Comparison of ENCODE assay signal across 20 cellular contexts in the genomic region with DNA sequence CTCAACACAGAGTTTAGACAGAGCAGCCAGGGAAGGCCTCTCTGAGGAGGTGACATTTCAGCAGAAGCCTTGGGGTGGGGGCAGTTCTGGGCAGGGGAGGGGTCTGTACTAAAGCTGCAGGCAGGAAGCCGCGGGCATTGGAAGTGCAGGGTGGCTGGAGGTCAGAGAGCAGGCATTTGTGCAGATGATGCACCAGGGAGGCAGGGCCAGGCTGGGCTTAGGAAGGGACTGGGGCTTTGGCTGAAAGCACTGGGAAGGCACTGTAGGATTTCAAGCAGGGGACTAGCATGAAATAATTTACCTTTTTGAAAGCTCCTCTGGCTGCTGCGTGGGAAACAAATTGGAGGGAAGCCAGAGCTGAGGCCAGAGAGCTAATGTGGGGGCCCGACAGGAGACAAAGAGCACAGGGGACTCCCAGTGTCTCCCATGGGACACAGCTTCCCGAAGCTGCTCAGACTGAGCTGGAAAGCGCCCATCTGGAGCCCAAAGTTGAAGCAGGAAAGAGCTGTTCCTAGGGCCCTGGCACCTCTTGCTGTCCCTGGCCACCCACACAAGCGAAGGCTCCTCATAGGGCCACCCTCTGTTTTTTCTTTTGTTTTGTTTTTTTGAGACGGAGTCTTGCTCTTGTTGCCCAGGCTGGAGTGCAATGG. TPM values are rescaled to one million over a fixed set of nuclear protein-coding genes. Genes with fewer than 3 reads are reported as not detected.
A peak's percentile ranks its signal among the peaks of the same experiment; 100 is the strongest.
DNase-seq lines count a peak whose midpoint lies in the region; ATAC-seq, FAIRE-seq and TF ChIP-seq lines count a peak whose summit lies in the region.
"Had no signal": no experiment of that assay in that cellular context is flagged by ENCODE, and none has a peak within 500 bp of the region (broad histone marks: within the 10 kb centered on the region; RNA-seq: fewer than 3 reads in every experiment).

No MANE protein-coding gene starts in this region.

- H3K27me3 Mint-ChIP-seq in effector memory CD8-positive, alpha-beta T cell, result no peaks in the 10 kb centered on the region
- H3K27me3 Mint-ChIP-seq: activated CD8-positive, alpha-beta memory T cell treated with anti-CD3 and anti-CD28 coated beads, Interleukin-2, amount 10 ng/mL, durations not matched to agents 7 days and 5 days; central memory CD8-positive, alpha-beta T cell had no signal

- H3K9ac ChIP-seq in HepG2 (ENCODE audit: insufficient read depth, low read depth, low read length), result no peak overlapping the region

- no peak for TF ChIP-seq RAD21 in HepG2 (CRISPR knock-in tag; IDR thresholded peaks at IDR 0.05)

- H3K4me3 ChIP-seq in HepG2 (replicated peaks in 1 of 3; ENCODE audit: insufficient read depth in 1 of 3, low read depth in 2 of 3, low read length in 3 of 3) (no peak overlapping the region), right lobe of liver (no peak overlapping the region), thyroid gland (replicated peaks in 1 of 3) (no peak overlapping the region)
- H3K4me3 ChIP-seq: ascending aorta, dorsolateral prefrontal cortex, prostate gland, thoracic aorta had no signal

- CTCF ChIA-PET in HepG2 (lab: Yijun Ruan, JAX; ENCODE audit: low intra/inter-chr PET ratio, low total read pairs), result no interaction called here

- TF ChIP-seq POLR2A in HepG2 (IDR thresholded peaks at IDR 0.05; ENCODE audit: insufficient read depth in 1 of 2, low read depth in 2 of 2, low read length in 2 of 2) (no peak), right lobe of liver (IDR thresholded peaks at IDR 0.05) (no peak), thyroid gland (IDR thresholded peaks at IDR 0.05) (no peak)

- no peak overlapping the region for H3K4me3 Mint-ChIP-seq in effector memory CD8-positive, alpha-beta T cell
- H3K4me3 Mint-ChIP-seq: activated CD8-positive, alpha-beta memory T cell treated with anti-CD3 and anti-CD28 coated beads, Interleukin-2, amount 10 ng/mL, durations not matched to agents 7 days and 5 days; central memory CD8-positive, alpha-beta T cell had no signal

- TF ChIP-seq EP300 in HepG2 (IDR thresholded peaks at IDR 0.05; ENCODE audit: low read depth in 2 of 2, low read length in 2 of 2), result no peak
- no peak for TF ChIP-seq EP300 in HepG2 (CRISPR knock-in tag; IDR thresholded peaks at IDR 0.05; ENCODE audit: borderline replicate concordance)

- H3K27ac ChIP-seq in HepG2 (ENCODE audit: extremely low read length, insufficient read depth, low read length) (no peak overlapping the region), right lobe of liver (no peak overlapping the region), KOPT-K1 (ENCODE audit: low read depth, low read length, poor library complexity, severe bottlenecking) (peak overlapping the region; percentile 17), thyroid gland (no peak overlapping the region)
- H3K27ac ChIP-seq: ascending aorta, epithelial cell of prostate, prostate gland, thoracic aorta had no signal

- BruUV-seq in HepG2 (replicated peaks; lab: Mats Ljungman, UMichigan), result no TSS peak

- peak; percentile 40 for ATAC-seq in HepG2
- ATAC-seq in right lobe of liver, result no peak
- ATAC-seq in effector memory CD8-positive, alpha-beta T cell (replicated peaks), result no peak
- ATAC-seq: activated CD8-positive, alpha-beta memory T cell treated with anti-CD3 and anti-CD28 coated beads, Interleukin-2, amount 10 ng/mL, durations not matched to agents 7 days and 5 days; activated naive CD4-positive, alpha-beta T cell treated with anti-CD3 and anti-CD28 coated beads, Interleukin-2, amount 50 U/mL, for 72 hours had no signal

- in situ Hi-C loops in HepG2 (cut with HindIII; ENCODE audit: extremely low pct_ligation_motif_present, low pct_unique_long_range_greater_than_20kb), result no loop called here

- no peak overlapping the region for H3K4me2 ChIP-seq in HepG2 (ENCODE audit: low read depth, low read length)

- no peaks in the 10 kb centered on the region for H4K20me1 ChIP-seq in HepG2 (ENCODE audit: insufficient read depth, low read length)

- no peak for DNase-seq in HepG2 (ENCODE audit: low spot score)
- no peak for DNase-seq in right lobe of liver
- no peak for DNase-seq in effector memory CD8-positive, alpha-beta T cell
- no peak for DNase-seq in NCI-H1105 treated with DMSO at 0.1 percent for 48 hours (lab: John Stamatoyannopoulos, UW)
- no peak for DNase-seq in thyroid gland
- DNase-seq in NCI-H748 (lab: John Stamatoyannopoulos, UW; ENCODE audit: unreplicated experiment), result no peak
- DNase-seq: activated CD4-positive, alpha-beta T cell treated with anti-CD3 and anti-CD28 coated beads for 1 hour; activated CD8-positive, alpha-beta memory T cell treated with anti-CD3 and anti-CD28 coated beads, Interleukin-2, amount 10 ng/mL, durations not matched to agents 7 days and 5 days; dorsolateral prefrontal cortex; hippocampal formation; NCI-H524 treated with DMSO at 0.1 percent for 48 hours had no signal

- WGBS in HepG2 (ENCODE audit: low lambda C conversion rate), result 52% methylated on average over 8 of the region's 8 CpGs
- 64% methylated on average over 5 of the region's 8 CpGs for WGBS in right lobe of liver (ENCODE audit: insufficient coverage, low coverage, low lambda C conversion rate, missing lambda C conversion rate)
- WGBS in thyroid gland, 2 donors, result 49 to 64% methylated on average over 6 to 8 of the region's 8 CpGs

- no peak for TF ChIP-seq CTCF in HepG2 (CRISPR knock-in tag; IDR thresholded peaks at IDR 0.05)
- TF ChIP-seq CTCF in right lobe of liver (IDR thresholded peaks at IDR 0.05), result no peak
- TF ChIP-seq CTCF in thyroid gland (IDR thresholded peaks at IDR 0.05), result no peak

- peak overlapping the region; percentile 44 to 90 for H3K27ac Mint-ChIP-seq in effector memory CD8-positive, alpha-beta T cell
- H3K27ac Mint-ChIP-seq: activated CD8-positive, alpha-beta memory T cell treated with anti-CD3 and anti-CD28 coated beads, Interleukin-2, amount 10 ng/mL, durations not matched to agents 7 days and 5 days had no signal

- intact Hi-C loops in HepG2 (cut with micrococcal nuclease; ENCODE audit: unreplicated experiment), result no loop called here
- intact Hi-C loops in right lobe of liver (cut with DNase I), result no loop called here
- intact Hi-C loops in thyroid gland (cut with DNase I), result no loop called here

- FAIRE-seq in HepG2 (lab: Jason Lieb, UNC), result no peak
- FAIRE-seq: GM19239, TTC549 had no signal

- H3K36me3 ChIP-seq in HepG2 (replicated peaks in 1 of 2; ENCODE audit: control insufficient read depth in 1 of 2, insufficient read depth in 2 of 2, low read length in 2 of 2), result no peaks in the 10 kb centered on the region
- no peaks in the 10 kb centered on the region for H3K36me3 ChIP-seq in right lobe of liver
- H3K36me3 ChIP-seq in KOPT-K1 (ENCODE audit: insufficient read depth, low read length), result peaks cover 99% of the 10 kb centered on the region
- no peaks in the 10 kb centered on the region for H3K36me3 ChIP-seq in thyroid gland
- H3K36me3 ChIP-seq: ascending aorta, prostate gland, thoracic aorta had no signal

- H3K9me3 Mint-ChIP-seq in effector memory CD8-positive, alpha-beta T cell, result no peaks in the 10 kb centered on the region
- H3K9me3 Mint-ChIP-seq: activated naive CD4-positive, alpha-beta T cell treated with anti-CD3 and anti-CD28 coated beads, Interleukin-2, amount 50 U/mL, for 72 hours; central memory CD8-positive, alpha-beta T cell had no signal

- H3K9me3 ChIP-seq in HepG2 (ENCODE audit: low read length), result no peaks in the 10 kb centered on the region
- no peaks in the 10 kb centered on the region for H3K9me3 ChIP-seq in right lobe of liver
- no peaks in the 10 kb centered on the region for H3K9me3 ChIP-seq in KOPT-K1 (ENCODE audit: insufficient read depth, low read length, poor library complexity, severe bottlenecking)
- no peaks in the 10 kb centered on the region for H3K9me3 ChIP-seq in thyroid gland
- H3K9me3 ChIP-seq: ascending aorta, prostate gland, thoracic aorta had no signal

- H3K36me3 Mint-ChIP-seq in effector memory CD8-positive, alpha-beta T cell (ENCODE audit: insufficient read depth), result peaks cover 38% of the 10 kb centered on the region

- no peak overlapping the region for H2AFZ ChIP-seq in HepG2 (ENCODE audit: low read length)

- H3K27me3 ChIP-seq in HepG2 (ENCODE audit: control insufficient read depth in 1 of 2, insufficient read depth in 2 of 2, low read length in 2 of 2) (no peaks in the 10 kb centered on the region), right lobe of liver (no peaks in the 10 kb centered on the region), thyroid gland (no peaks in the 10 kb centered on the region)
- H3K27me3 ChIP-seq: ascending aorta, dorsolateral prefrontal cortex had no signal

- H3K4me1 ChIP-seq in HepG2 (ENCODE audit: insufficient read depth, low read length), result no peaks in the 10 kb centered on the region
- no peaks in the 10 kb centered on the region for H3K4me1 ChIP-seq in right lobe of liver
- no peaks in the 10 kb centered on the region for H3K4me1 ChIP-seq in thyroid gland
- H3K4me1 ChIP-seq: ascending aorta, prostate gland had no signal

- H3K79me2 ChIP-seq in HepG2 (ENCODE audit: insufficient read depth, low read length), result no peaks in the 10 kb centered on the region

- POLR2A ChIA-PET in HepG2 (lab: Yijun Ruan, JAX), result no interaction called here

- H3K4me1 Mint-ChIP-seq in effector memory CD8-positive, alpha-beta T cell (ENCODE audit: low read depth in 2 of 2), result peaks cover 0 to 2% of the 10 kb centered on the region in 2 donors
- H3K4me1 Mint-ChIP-seq: activated CD8-positive, alpha-beta memory T cell treated with anti-CD3 and anti-CD28 coated beads, Interleukin-2, amount 10 ng/mL, durations not matched to agents 7 days and 5 days had no signal

RNA-seq across cellular contexts. Expression of gene ADA, which starts 19.3 kb away (rescaled TPM):
- total RNA-seq in HepG2 (2016; rRNA removed; fragmentation: Illumina TruSeq; extraction: Trizol) (2.5 and 2.7 TPM in 2 replicates), right lobe of liver (1 to 10 TPM; 2.2 to 8.6 (median 3.7) TPM), thyroid gland (10 to 100 TPM in 1 of 4 donors, 1 to 10 TPM in 3; 4.0 to 13.9 (median 7.1) TPM)
- total RNA-seq in HepG2 (2016; cell fraction: cytosol; rRNA removed; fragmentation: Illumina TruSeq; extraction: Trizol; ENCODE audit: low read depth), result 1.3 and 2.8 TPM in 2 replicates
- total RNA-seq in HepG2 (2016; cell fraction: insoluble cytoplasmic fraction; rRNA removed; fragmentation: Illumina TruSeq; extraction: Trizol), result 2.0 and 2.9 TPM in 2 replicates
- 1.9 and 2.5 TPM in 2 replicates for total RNA-seq in HepG2 (2016; cell fraction: membrane; rRNA removed; fragmentation: Illumina TruSeq; extraction: Trizol)
- 1.4 and 1.6 TPM in 2 replicates for total RNA-seq in HepG2 (2016; cell fraction: nucleus; rRNA removed; fragmentation: Illumina TruSeq; extraction: Trizol)
- 9.8 and 11.3 TPM in 2 replicates for polyA plus RNA-seq in HepG2 (2011; rRNA removed)
- polyA plus RNA-seq in HepG2 (2011; cell fraction: cytosol; rRNA removed), result 9.6 and 12.4 TPM in 2 replicates
- polyA plus RNA-seq in HepG2 (2011; cell fraction: nucleus; rRNA removed), result 13.3 and 16.8 TPM in 2 replicates
- polyA plus RNA-seq in HepG2 (2012), result 5.1 and 6.0 TPM in 2 replicates
- polyA plus RNA-seq in HepG2 (2016; cell fraction: cytosol; fragmentation: Illumina TruSeq; extraction: Trizol; ENCODE audit: low read depth), result 2.7 and 3.0 TPM in 2 replicates
- 4.0 and 4.3 TPM in 2 replicates for polyA plus RNA-seq in HepG2 (2016; cell fraction: insoluble cytoplasmic fraction; fragmentation: Illumina TruSeq; extraction: Trizol; ENCODE audit: low read depth)
- 3.2 TPM in 2 replicates for polyA plus RNA-seq in HepG2 (2016; cell fraction: membrane; fragmentation: Illumina TruSeq; extraction: Trizol; ENCODE audit: low read depth)
- polyA plus RNA-seq in HepG2 (2016; cell fraction: nucleus; fragmentation: Illumina TruSeq; extraction: Trizol; ENCODE audit: insufficient read depth, low read depth), result 4.3 and 4.8 TPM in 2 replicates
- polyA minus RNA-seq in HepG2 (2011; rRNA and poly(A)+ RNA removed; ENCODE audit: low replicate concordance), result 7.0 and 23.8 TPM in 2 replicates
- polyA minus RNA-seq in HepG2 (2011; cell fraction: cytosol; rRNA and poly(A)+ RNA removed), result 2.5 and 2.9 TPM in 2 replicates
- 2.5 and 2.8 TPM in 2 replicates for polyA minus RNA-seq in HepG2 (2011; cell fraction: nucleus; rRNA and poly(A)+ RNA removed)

RNA-seq across cellular contexts. Expression of gene PKIG, which starts 49.8 kb away (rescaled TPM):
- total RNA-seq in HepG2 (2016; rRNA removed; fragmentation: Illumina TruSeq; extraction: Trizol) (44.5 and 47.6 TPM in 2 replicates), right lobe of liver (10 to 100 TPM; 11.7 to 31.7 (median 21.8) TPM), thyroid gland (100 to 1,000 TPM; 108 to 145 (median 111) TPM)
- 153 and 165 TPM in 2 replicates for total RNA-seq in HepG2 (2016; cell fraction: cytosol; rRNA removed; fragmentation: Illumina TruSeq; extraction: Trizol; ENCODE audit: low read depth)
- total RNA-seq in HepG2 (2016; cell fraction: insoluble cytoplasmic fraction; rRNA removed; fragmentation: Illumina TruSeq; extraction: Trizol), result 46.5 and 47.5 TPM in 2 replicates
- 152 and 172 TPM in 2 replicates for total RNA-seq in HepG2 (2016; cell fraction: membrane; rRNA removed; fragmentation: Illumina TruSeq; extraction: Trizol)
- 15.9 and 17.5 TPM in 2 replicates for total RNA-seq in HepG2 (2016; cell fraction: nucleus; rRNA removed; fragmentation: Illumina TruSeq; extraction: Trizol)
- polyA plus RNA-seq in HepG2 (2011; rRNA removed), result 30.8 and 31.0 TPM in 2 replicates
- 38.5 and 44.2 TPM in 2 replicates for polyA plus RNA-seq in HepG2 (2011; cell fraction: cytosol; rRNA removed)
- polyA plus RNA-seq in HepG2 (2011; cell fraction: nucleus; rRNA removed), result 16.9 and 18.1 TPM in 2 replicates
- 31.8 and 34.8 TPM in 2 replicates for polyA plus RNA-seq in HepG2 (2012)
- 204 and 234 TPM in 2 replicates for polyA plus RNA-seq in HepG2 (2016; cell fraction: cytosol; fragmentation: Illumina TruSeq; extraction: Trizol; ENCODE audit: low read depth)
- polyA plus RNA-seq in HepG2 (2016; cell fraction: insoluble cytoplasmic fraction; fragmentation: Illumina TruSeq; extraction: Trizol; ENCODE audit: low read depth), result 54.1 and 61.3 TPM in 2 replicates
- 173 and 198 TPM in 2 replicates for polyA plus RNA-seq in HepG2 (2016; cell fraction: membrane; fragmentation: Illumina TruSeq; extraction: Trizol; ENCODE audit: low read depth)
- polyA plus RNA-seq in HepG2 (2016; cell fraction: nucleus; fragmentation: Illumina TruSeq; extraction: Trizol; ENCODE audit: insufficient read depth, low read depth), result 31.1 and 35.7 TPM in 2 replicates
- 5.9 and 22.6 TPM in 2 replicates for polyA minus RNA-seq in HepG2 (2011; rRNA and poly(A)+ RNA removed; ENCODE audit: low replicate concordance)
- 13.4 and 14.9 TPM in 2 replicates for polyA minus RNA-seq in HepG2 (2011; cell fraction: cytosol; rRNA and poly(A)+ RNA removed)
- 9.3 and 9.9 TPM in 2 replicates for polyA minus RNA-seq in HepG2 (2011; cell fraction: nucleus; rRNA and poly(A)+ RNA removed)
